8 cellular contexts compared by ENCODE assay signal in the genomic region with DNA sequence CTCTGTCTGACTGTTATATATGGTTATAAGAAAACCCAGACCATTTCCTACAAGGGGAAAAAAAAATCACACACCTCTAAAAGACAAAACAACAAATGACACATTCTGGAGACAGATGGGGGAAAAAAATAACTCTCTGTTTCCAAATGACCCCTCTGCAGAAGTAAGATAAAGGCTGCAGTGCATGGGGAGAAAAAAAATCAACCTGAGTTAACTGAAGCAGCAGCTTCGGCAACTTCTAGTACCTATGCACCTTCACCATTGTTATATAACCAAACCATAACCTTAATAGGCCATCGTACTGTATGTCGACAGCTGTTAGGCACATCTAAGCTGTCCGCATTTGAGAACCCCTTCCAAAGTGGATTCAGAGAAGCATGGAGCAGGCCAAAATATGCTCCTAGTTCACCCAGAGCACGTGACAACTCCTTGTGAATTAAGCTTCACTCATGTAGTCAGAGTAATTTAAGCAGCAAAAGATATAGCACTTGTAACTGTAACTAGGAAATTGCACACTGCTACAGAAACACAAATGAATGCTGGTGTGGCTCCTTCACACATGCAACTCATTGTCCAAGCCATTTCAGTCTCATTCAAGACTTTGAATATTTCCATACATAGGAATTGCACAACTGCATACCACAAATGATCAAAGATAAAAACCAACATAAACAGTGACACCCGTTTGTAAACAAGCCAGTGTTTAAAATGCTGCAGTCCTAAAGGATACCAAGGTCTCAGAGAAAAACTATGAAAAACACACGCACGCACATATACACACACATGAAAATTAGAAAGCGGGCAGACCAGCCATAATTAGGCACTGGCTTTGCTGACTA. TPM values are rescaled to one million over a fixed set of nuclear protein-coding genes. Genes with fewer than 3 reads are reported as not detected.
A peak's percentile ranks its signal among the peaks of the same experiment; 100 is the strongest.
DNase-seq lines count a peak whose midpoint lies in the region; ATAC-seq and TF ChIP-seq lines count a peak whose summit lies in the region.

No MANE protein-coding gene starts in this region.

- no peak overlapping the region for H2AFZ ChIP-seq in neural progenitor cell (replicated peaks)

- peak overlapping the region; percentile 98 for H3K4me3 ChIP-seq in neural progenitor cell

- H3K4me1 ChIP-seq in neural progenitor cell = peaks cover 37% of the 10 kb centered on the region

- no peaks in the 10 kb centered on the region for H3K9me3 ChIP-seq in neural progenitor cell (ENCODE audit: low read depth)

- H4K20me1 ChIP-seq in neural progenitor cell (ENCODE audit: low read depth) = peaks cover 48% of the 10 kb centered on the region

- no peak for TF ChIP-seq CTCF in neural progenitor cell (IDR thresholded peaks at IDR 0.05)

- peaks cover 15% of the 10 kb centered on the region for H3K36me3 Mint-ChIP-seq in neural progenitor cell

- no peaks in the 10 kb centered on the region for H3K27me3 ChIP-seq in neural progenitor cell

- peaks cover 75% of the 10 kb centered on the region for H3K79me2 ChIP-seq in neural progenitor cell (ENCODE audit: low read depth)

- H3K4me1 Mint-ChIP-seq in neural progenitor cell = peaks cover 49% of the 10 kb centered on the region

- peak; percentile 77 for DNase-seq in GF-D8 (lab: John Stamatoyannopoulos, UW)
- peak; percentile 80 for DNase-seq in NCI-H526 treated with DMSO at 0.1 percent for 48 hours (lab: John Stamatoyannopoulos, UW)
- DNase-seq in dedifferentiated amniotic fluid mesenchymal stem cell (ENCODE audit: extremely low spot score) = peak; percentile 81
- DNase-seq in neural progenitor cell (ENCODE audit: low spot score) = no peak
- DNase-seq in NCI-H1694 treated with DMSO at 0.1 percent for 48 hours (lab: John Stamatoyannopoulos, UW) = no peak
- DNase-seq in LoVo (ENCODE audit: low spot score) = no peak
- no peak for DNase-seq in DMS53 (lab: John Stamatoyannopoulos, UW)

- H3K9me3 Mint-ChIP-seq in neural progenitor cell = no peaks in the 10 kb centered on the region

- peak overlapping the region; percentile 98 for H3K4me3 Mint-ChIP-seq in neural progenitor cell

- peak overlapping the region; percentile 86 for H3K4me2 ChIP-seq in neural progenitor cell

- no peak overlapping the region for H3K27ac ChIP-seq in neural progenitor cell

- H3K36me3 ChIP-seq in neural progenitor cell = no peaks in the 10 kb centered on the region

- H3K27ac Mint-ChIP-seq in neural progenitor cell = no peak overlapping the region

- H3K9ac ChIP-seq in neural progenitor cell = no peak overlapping the region

- peaks cover 3% of the 10 kb centered on the region for H3K27me3 Mint-ChIP-seq in neural progenitor cell (ENCODE audit: insufficient read depth, low read depth)

- H3F3A ChIP-seq in neural progenitor cell (ENCODE audit: low read depth) = peaks cover 11% of the 10 kb centered on the region

- ATAC-seq in GM21360 (IDR thresholded peaks at IDR 0.05; ENCODE audit: unreplicated experiment) = no peak

RNA-seq across cellular contexts. Expression of a gene that starts 2.7 kb away (rescaled TPM):
- total RNA-seq in neural progenitor cell (ENCODE audit: low replicate concordance) = 19.7 and 24.4 TPM in 2 replicates

RNA-seq across cellular contexts. Expression of a gene that starts 48.6 kb away (rescaled TPM):
- 161 and 203 TPM in 2 replicates for total RNA-seq in neural progenitor cell (ENCODE audit: low replicate concordance)

Comparison
In these comparisons a context has a peak if more than half of its experiments do, and no peak if none do; other contexts are left out.
1. DNase-seq: peak in GF-D8 (single experiment), NCI-H526 treated with DMSO at 0.1 percent for 48 hours (single experiment) and dedifferentiated amniotic fluid mesenchymal stem cell (single experiment); none in neural progenitor cell (single experiment), NCI-H1694 treated with DMSO at 0.1 percent for 48 hours (single experiment), LoVo (single experiment) and DMS53 (single experiment).